In the genomic region with DNA sequence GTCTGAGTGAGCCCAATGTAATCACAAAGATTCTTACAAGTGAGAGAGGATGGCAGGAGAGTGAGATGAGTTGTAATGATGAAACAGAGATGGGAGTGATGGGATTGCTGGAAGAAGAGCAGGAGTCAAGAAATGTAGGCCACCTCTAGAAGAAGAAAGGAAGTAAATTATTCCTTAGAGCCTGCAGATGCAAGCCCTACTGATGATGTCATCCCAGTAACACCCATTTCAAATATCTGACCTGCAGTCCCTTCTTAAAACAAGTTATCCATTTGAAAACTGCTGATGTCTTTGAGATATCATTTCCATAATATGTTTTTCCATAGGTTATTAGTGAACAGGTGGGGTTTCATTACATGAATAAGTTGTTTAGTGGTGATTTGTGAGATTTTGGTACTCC, we compare ENCODE assay signal across 35 cellular contexts.
"Had no signal": no experiment of that assay in that cellular context is flagged by ENCODE, and none has a peak within 500 bp of the region (broad histone marks: within the 10 kb centered on the region; RNA-seq: fewer than 3 reads in every experiment).

No MANE protein-coding gene starts in this region.

- FAIRE-seq: astrocyte had no signal

- H3K9me3 ChIP-seq: adrenal gland, body of pancreas, breast epithelium had no signal

- DNase-seq: activated B cell treated with CpG ODN at 0.5 μM for 24 hours; activated CD4-positive, alpha-beta memory T cell treated with anti-CD3 and anti-CD28 coated beads for 36 hours; activated CD4-positive, alpha-beta T cell treated with anti-CD3 and anti-CD28 coated beads for 4 hours; activated CD4-positive, alpha-beta T cell treated with anti-CD3 and anti-CD28 coated beads, Interleukin-2, amount 10 ng/mL, durations not matched to agents 24 days and 14 days; activated CD4-positive, alpha-beta T cell treated with anti-CD3 and anti-CD28 coated beads, Interleukin-2, amount 50 U/mL, for 1 hour; activated CD4-positive, alpha-beta T cell treated with anti-CD3 and anti-CD28 coated beads, Interleukin-2, amount 50 U/mL, for 4 hours; activated CD4-positive, CD25-positive, alpha-beta regulatory T cell treated with anti-CD3 and anti-CD28 coated beads, Interleukin-2, amount 50 U/mL, for 72 hours; activated CD8-positive, alpha-beta memory T cell treated with anti-CD3 and anti-CD28 coated beads, Interleukin-2, amount 50 U/mL, for 4 hours; activated CD8-positive, alpha-beta T cell treated with anti-CD3 and anti-CD28 coated beads for 36 hours; activated effector memory CD4-positive, alpha-beta T cell treated with anti-CD3 and anti-CD28 coated beads, Interleukin-2, amount 50 U/mL, for 16 hours; activated gamma-delta T cell treated with Interleukin-2 at 50 U/mL for 16 hours; activated naive CD4-positive, alpha-beta T cell; activated naive CD4-positive, alpha-beta T cell treated with anti-CD3 and anti-CD28 coated beads for 36 hours; activated naive CD4-positive, alpha-beta T cell treated with anti-CD3 and anti-CD28 coated beads, Interleukin-2, amount 50 U/mL, for 16 hours; activated naive CD8-positive, alpha-beta T cell treated with anti-CD3 and anti-CD28 coated beads for 36 hours; activated T-cell treated with anti-CD3 and anti-CD28 coated beads for 4 hours; activated T-cell treated with anti-CD3 and anti-CD28 coated beads, Interleukin-2, amount 50 U/mL, for 1 hour; activated T-cell treated with anti-CD3 and anti-CD28 coated beads, Interleukin-2, amount 50 U/mL, for 4 hours; activated T-cell treated with anti-CD3 and anti-CD28 coated beads, Interleukin-2, amount 50 U/mL, for 72 hours; adrenal gland; amniotic stem cell; aorta; body of pancreas; brain microvascular endothelial cell; caudate nucleus; cerebellar nuclear complex; T-helper 1 cell; T-helper 2 cell; T-helper 9 cell had no signal

- H3K4me3 ChIP-seq: adrenal gland, body of pancreas, breast epithelium, cardiac muscle cell had no signal

- ATAC-seq: activated CD8-positive, alpha-beta T cell treated with anti-CD3 and anti-CD28 coated beads for 36 hours; activated naive CD4-positive, alpha-beta T cell treated with anti-CD3 and anti-CD28 coated beads, Interleukin-2, amount 50 U/mL, for 72 hours; activated T-cell treated with anti-CD3 and anti-CD28 coated beads, Interleukin-2, amount 50 U/mL, for 4 hours; activated T-cell treated with anti-CD3 and anti-CD28 coated beads, Interleukin-2, amount 50 U/mL, for 72 hours; activated T-helper 17 cell treated with anti-CD3 and anti-CD28 coated beads, Interleukin-2, amount 50 U/mL, for 72 hours; body of pancreas had no signal

- H3K27ac ChIP-seq: adrenal gland, body of pancreas, brain microvascular endothelial cell, breast epithelium, cardiac muscle cell, VCaP had no signal

- H3K27me3 ChIP-seq: adrenal gland, body of pancreas, brain microvascular endothelial cell, breast epithelium, cardiac muscle cell had no signal

- H3K36me3 ChIP-seq: brain microvascular endothelial cell, breast epithelium, cardiac muscle cell had no signal

- H3K4me1 ChIP-seq: adrenal gland, body of pancreas, breast epithelium had no signal
